16 cellular contexts compared by ENCODE assay signal in the genomic region with DNA sequence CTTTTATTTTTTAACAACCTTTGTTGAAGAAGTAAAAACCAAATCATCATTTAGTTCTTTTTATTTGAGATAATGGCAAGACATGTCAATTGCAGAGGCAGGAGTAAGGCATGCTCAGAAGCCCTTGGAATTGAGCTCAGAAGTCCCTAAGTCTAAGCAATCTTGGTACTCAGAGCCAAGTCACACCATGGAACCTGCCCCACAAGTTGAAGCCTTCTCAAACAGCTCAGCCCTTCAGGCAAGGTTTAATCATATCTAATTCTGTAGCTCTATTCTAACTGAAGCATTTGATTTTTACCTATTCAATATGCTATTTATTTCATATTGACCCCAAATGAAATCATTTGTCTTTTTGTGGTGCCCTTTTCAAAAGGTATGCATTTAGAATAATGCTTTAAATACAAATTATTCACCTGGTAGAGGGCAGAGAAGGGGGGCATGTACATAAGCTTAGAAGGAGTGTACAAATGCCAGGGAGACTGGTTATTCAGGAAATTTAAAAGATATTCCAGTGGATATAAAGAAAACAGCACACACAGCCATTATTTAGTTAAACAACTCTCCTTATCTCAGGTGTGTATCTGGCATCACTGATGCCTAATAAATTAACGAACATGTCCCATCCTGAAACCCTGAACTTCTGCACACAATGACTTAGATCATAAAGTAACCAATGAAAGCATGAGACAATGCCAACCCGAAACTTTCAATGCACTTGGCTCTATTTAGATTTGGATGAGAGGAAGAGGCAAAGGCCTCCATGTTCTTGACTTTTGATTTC. TPM values are rescaled to one million over a fixed set of nuclear protein-coding genes. Genes with fewer than 3 reads are reported as not detected.
A peak's percentile ranks its signal among the peaks of the same experiment; 100 is the strongest.
DNase-seq lines count a peak whose midpoint lies in the region; ATAC-seq and TF ChIP-seq lines count a peak whose summit lies in the region.
"Had no signal": no experiment of that assay in that cellular context is flagged by ENCODE, and none has a peak within 500 bp of the region (broad histone marks: within the 10 kb centered on the region; RNA-seq: fewer than 3 reads in every experiment).

No MANE protein-coding gene starts in this region.

- CTCF ChIA-PET in PC-3 (lab: Charles Lee), result no interaction called here

- no peak overlapping the region for H3K4me2 ChIP-seq in PC-3 (ENCODE audit: low read length)

- POLR2A ChIA-PET in PC-3 (lab: Charles Lee; ENCODE audit: unreplicated experiment), result no interaction called here

- peak overlapping the region; percentile 99 for H3K27ac ChIP-seq in VCaP
- peak overlapping the region; percentile 27 for H3K27ac ChIP-seq in suprapubic skin
- H3K27ac ChIP-seq in PC-3 (ENCODE audit: low read length), result no peak overlapping the region
- H3K27ac ChIP-seq: BLaER1 treated with 17β-estradiol and CSF1 and Interleukin-3, amounts not matched to agents 10 nM and 100 nM had no signal

- H4K20me1 ChIP-seq in PC-3 (ENCODE audit: low read length), result no peaks in the 10 kb centered on the region
- H4K20me1 ChIP-seq: BLaER1 treated with 17β-estradiol and CSF1 and Interleukin-3, amounts not matched to agents 10 nM and 100 nM had no signal

- peak; percentile 68 for ATAC-seq in esophagus mucosa
- no peak for ATAC-seq in PC-3
- ATAC-seq: CD8-positive, alpha-beta T cell; GM12878 had no signal

- no peak overlapping the region for H3K9ac ChIP-seq in PC-3 (ENCODE audit: low read length)
- H3K9ac ChIP-seq: BLaER1 treated with 17β-estradiol and CSF1 and Interleukin-3, amounts not matched to agents 10 nM and 100 nM had no signal

- no peaks in the 10 kb centered on the region for H3K9me2 ChIP-seq in PC-3 (replicated peaks; ENCODE audit: low read length)

- 55% methylated on average over 2 of the region's 2 CpGs for WGBS in suprapubic skin

- TF ChIP-seq EP300 in suprapubic skin (IDR thresholded peaks at IDR 0.05), result no peak

- TF ChIP-seq POLR2A in suprapubic skin (IDR thresholded peaks at IDR 0.05), result no peak

- H2AFZ ChIP-seq in PC-3 (ENCODE audit: low read length), result no peak overlapping the region

- H3K79me2 ChIP-seq in PC-3 (ENCODE audit: low read length), result no peaks in the 10 kb centered on the region

- H3K4me1 ChIP-seq in suprapubic skin (peaks cover 8% of the 10 kb centered on the region), PC-3 (ENCODE audit: insufficient read depth, low read length) (no peaks in the 10 kb centered on the region)

- H3K27me3 ChIP-seq in suprapubic skin, result no peaks in the 10 kb centered on the region
- peaks cover 32% of the 10 kb centered on the region for H3K27me3 ChIP-seq in PC-3 (ENCODE audit: low read length)
- H3K27me3 ChIP-seq: BLaER1 treated with 17β-estradiol and CSF1 and Interleukin-3, amounts not matched to agents 10 nM and 100 nM had no signal

- H3K9me3 ChIP-seq in suprapubic skin (no peaks in the 10 kb centered on the region), PC-3 (ENCODE audit: low read length) (no peaks in the 10 kb centered on the region)

- DNase-seq in LNCaP clone FGC (ENCODE audit: low read depth), result peak; percentile 52
- no peak for DNase-seq in suprapubic skin (ENCODE audit: low spot score in 2 of 2)
- DNase-seq in COLO668 (lab: John Stamatoyannopoulos, UW; ENCODE audit: unreplicated experiment), result no peak
- no peak for DNase-seq in occipital lobe (lab: John Stamatoyannopoulos, UW)
- no peak for DNase-seq in PC-3
- DNase-seq: CD8-positive, alpha-beta T cell; COR-L47; DMS 273 treated with DMSO at 0.1 percent for 48 hours; DMS53; DND-41; EL; H9 had no signal

- TF ChIP-seq CTCF in LNCaP clone FGC (IDR thresholded peaks at IDR 0.05; ENCODE audit: control insufficient read depth, extremely low read depth, insufficient read depth) (no peak), VCaP (conservative IDR thresholded peaks at IDR 0.05) (no peak), suprapubic skin (IDR thresholded peaks at IDR 0.05) (no peak), PC-3 (conservative IDR thresholded peaks at IDR 0.05; ENCODE audit: low read depth, low read length) (no peak)

- H3K4me3 ChIP-seq in LNCaP clone FGC (ENCODE audit: low read depth, low read length), result no peak overlapping the region
- no peak overlapping the region for H3K4me3 ChIP-seq in suprapubic skin
- no peak overlapping the region for H3K4me3 ChIP-seq in PC-3 (ENCODE audit: low read length)
- H3K4me3 ChIP-seq: BLaER1 treated with 17β-estradiol and CSF1 and Interleukin-3, amounts not matched to agents 10 nM and 100 nM; GM12878 had no signal

- H3F3A ChIP-seq in PC-3 (ENCODE audit: low read length, unreplicated experiment), result no peaks in the 10 kb centered on the region

- BruUV-seq in PC-3 (replicated peaks; lab: Mats Ljungman, UMichigan), result no TSS peak

- intact Hi-C loops in PC-3 (cut with micrococcal nuclease), result no loop called here

- H3K36me3 ChIP-seq in suprapubic skin (no peaks in the 10 kb centered on the region), PC-3 (ENCODE audit: low read depth, low read length) (no peaks in the 10 kb centered on the region)
- H3K36me3 ChIP-seq: BLaER1 treated with 17β-estradiol and CSF1 and Interleukin-3, amounts not matched to agents 10 nM and 100 nM had no signal

RNA-seq across cellular contexts. Expression of gene TOP2B, which starts 26.3 kb away (rescaled TPM):
- total RNA-seq in esophagus mucosa (52.7 TPM), suprapubic skin (100 to 1,000 TPM in 1 of 4 donors, 10 to 100 TPM in 3; 59.3 to 160 (median 83.5) TPM), occipital lobe (433 TPM), PC-3 (2014; rRNA removed) (79.0 and 107 TPM in 2 replicates)
